15 cellular contexts compared by ENCODE assay signal in the genomic region with DNA sequence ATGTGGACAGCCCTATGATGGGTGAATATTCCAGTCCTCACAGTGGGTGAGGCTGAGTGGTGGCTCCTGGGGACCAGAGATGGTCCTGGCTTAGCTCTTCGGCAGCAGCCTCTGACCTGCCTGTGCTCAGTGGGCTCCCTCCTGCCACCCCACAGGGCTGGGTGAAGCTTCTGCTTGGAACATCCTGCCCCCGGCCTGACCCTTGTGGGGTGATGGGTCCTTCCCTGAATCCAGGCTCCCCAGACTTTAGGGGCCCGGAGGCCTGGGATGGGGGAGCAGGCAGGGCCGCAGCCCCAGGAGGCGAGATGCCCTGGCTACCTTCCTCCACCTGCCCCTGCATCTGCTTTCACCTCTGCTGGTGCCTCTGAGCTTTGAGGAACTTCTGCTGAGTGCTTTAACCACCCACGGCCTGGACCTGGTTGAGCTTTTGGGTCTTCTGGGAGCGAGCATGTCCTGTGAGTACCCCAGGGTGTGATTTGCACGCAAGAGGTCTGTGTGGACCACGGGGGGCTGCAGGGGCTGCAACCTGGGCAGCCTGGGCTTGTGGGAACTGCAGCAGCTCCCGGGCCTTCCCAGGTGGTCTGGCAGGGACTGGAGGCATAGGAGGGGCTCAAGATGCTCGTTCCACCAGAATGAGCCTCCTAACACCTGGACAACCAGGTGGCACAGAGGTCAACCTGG.
DNase-seq lines count a peak whose midpoint lies in the region; ATAC-seq, FAIRE-seq and TF ChIP-seq lines count a peak whose summit lies in the region.
"Had no signal": no experiment of that assay in that cellular context is flagged by ENCODE, and none has a peak within 500 bp of the region (broad histone marks: within the 10 kb centered on the region; RNA-seq: fewer than 3 reads in every experiment).

No MANE protein-coding gene starts in this region.

- H3K36me3 ChIP-seq in right lobe of liver (no peaks in the 10 kb centered on the region), HepG2 (replicated peaks in 1 of 2; ENCODE audit: control insufficient read depth in 1 of 2, insufficient read depth in 2 of 2, low read length in 2 of 2) (no peaks in the 10 kb centered on the region), left ventricle myocardium inferior (no peaks in the 10 kb centered on the region), osteoblast (ENCODE audit: insufficient read depth, low read length) (no peaks in the 10 kb centered on the region)
- H3K36me3 ChIP-seq: Peyer's patch had no signal

- no peaks in the 10 kb centered on the region for H4K20me1 ChIP-seq in HepG2 (ENCODE audit: insufficient read depth, low read length)
- no peaks in the 10 kb centered on the region for H4K20me1 ChIP-seq in osteoblast (ENCODE audit: insufficient read depth, low read length)

- H3K79me2 ChIP-seq in HepG2 (ENCODE audit: insufficient read depth, low read length) (no peaks in the 10 kb centered on the region), osteoblast (ENCODE audit: insufficient read depth, low read length) (no peaks in the 10 kb centered on the region)

- H3K27ac ChIP-seq in right lobe of liver (no peak overlapping the region), HepG2 (ENCODE audit: extremely low read length, insufficient read depth, low read length) (no peak overlapping the region), left ventricle myocardium inferior (replicated peaks) (no peak overlapping the region), osteoblast (ENCODE audit: low read depth, low read length) (no peak overlapping the region)
- H3K27ac ChIP-seq: Peyer's patch had no signal

- POLR2A ChIA-PET in HepG2 (lab: Yijun Ruan, JAX), result no interaction called here

- no peak for ATAC-seq in right lobe of liver
- no peak for ATAC-seq in HepG2
- ATAC-seq in HG02870 (IDR thresholded peaks at IDR 0.05; ENCODE audit: unreplicated experiment), result no peak
- no peak for ATAC-seq in GM19351 (IDR thresholded peaks at IDR 0.05; ENCODE audit: unreplicated experiment)
- ATAC-seq: K562 had no signal

- H3K27me3 ChIP-seq in right lobe of liver (no peaks in the 10 kb centered on the region), HepG2 (ENCODE audit: control insufficient read depth in 1 of 2, insufficient read depth in 2 of 2, low read length in 2 of 2) (peaks cover 4 to 19% of the 10 kb centered on the region in 2 experiments; a peak in 2 of 5 replicates), left ventricle myocardium inferior (ENCODE audit: low read depth) (peaks cover 40% of the 10 kb centered on the region), osteoblast (ENCODE audit: insufficient read depth, low read length) (no peaks in the 10 kb centered on the region)
- H3K27me3 ChIP-seq: Peyer's patch had no signal

- no peak for TF ChIP-seq RAD21 in HepG2 (CRISPR knock-in tag; IDR thresholded peaks at IDR 0.05)

- no peak for TF ChIP-seq EP300 in HepG2 (IDR thresholded peaks at IDR 0.05; ENCODE audit: low read depth in 2 of 2, low read length in 2 of 2)
- no peak for TF ChIP-seq EP300 in HepG2 (CRISPR knock-in tag; IDR thresholded peaks at IDR 0.05; ENCODE audit: borderline replicate concordance)

- H3K4me2 ChIP-seq in HepG2 (ENCODE audit: low read depth, low read length), result no peak overlapping the region
- no peak overlapping the region for H3K4me2 ChIP-seq in osteoblast (ENCODE audit: insufficient read depth, low read length)

- TF ChIP-seq CTCF in right lobe of liver (IDR thresholded peaks at IDR 0.05), result no peak
- TF ChIP-seq CTCF in HepG2 (CRISPR knock-in tag; IDR thresholded peaks at IDR 0.05), result no peak
- no peak for TF ChIP-seq CTCF in left ventricle myocardium inferior (IDR thresholded peaks at IDR 0.05; ENCODE audit: borderline replicate concordance)
- TF ChIP-seq CTCF in osteoblast (IDR thresholded peaks at IDR 0.05; ENCODE audit: extremely low read depth, low read depth, low read length), result no peak

- DNase-seq in right lobe of liver, result peak; percentile 13 to 37 (median 27)
- DNase-seq in HepG2 (ENCODE audit: low spot score), result no peak
- DNase-seq in left ventricle myocardium inferior, result peak; percentile 5
- peak; percentile 80 for DNase-seq in osteoblast (ENCODE audit: insufficient read length, low spot score, missing footprints)
- DNase-seq in NCI-H2171 treated with DMSO at 0.1 percent for 48 hours (lab: John Stamatoyannopoulos, UW), result no peak
- DNase-seq: CD4-positive, alpha-beta T cell; H9; NCI-H1105; NCI-H2081 had no signal

- no CpG with 5 or more reads among the region's 11 CpGs for WGBS in right lobe of liver (ENCODE audit: insufficient coverage, low coverage, low lambda C conversion rate, missing lambda C conversion rate)
- 0% methylated on average over 1 of the region's 11 CpGs for WGBS in HepG2 (ENCODE audit: low lambda C conversion rate)

- BruUV-seq in HepG2 (replicated peaks; lab: Mats Ljungman, UMichigan), result no TSS peak

- intact Hi-C loops in right lobe of liver (cut with DNase I), result no loop called here
- intact Hi-C loops in HepG2 (cut with micrococcal nuclease; ENCODE audit: unreplicated experiment), result no loop called here
- intact Hi-C loops in left ventricle myocardium inferior (cut with micrococcal nuclease), result no loop called here

- CTCF ChIA-PET in HepG2 (lab: Yijun Ruan, JAX; ENCODE audit: low intra/inter-chr PET ratio, low total read pairs), result no interaction called here

- H3K4me3 ChIP-seq in right lobe of liver, result no peak overlapping the region
- no peak overlapping the region for H3K4me3 ChIP-seq in HepG2 (replicated peaks in 1 of 3; ENCODE audit: insufficient read depth in 1 of 3, low read depth in 2 of 3, low read length in 3 of 3)
- H3K4me3 ChIP-seq in left ventricle myocardium inferior, result no peak overlapping the region
- no peak overlapping the region for H3K4me3 ChIP-seq in osteoblast (ENCODE audit: insufficient read depth, low read length)
- H3K4me3 ChIP-seq: K562, Peyer's patch had no signal

- H3K9me3 ChIP-seq in right lobe of liver (no peaks in the 10 kb centered on the region), HepG2 (ENCODE audit: low read length) (no peaks in the 10 kb centered on the region; the same call in 1 of the 2 replicates), left ventricle myocardium inferior (replicated peaks) (no peaks in the 10 kb centered on the region), osteoblast (ENCODE audit: low read depth, low read length) (no peaks in the 10 kb centered on the region)
- H3K9me3 ChIP-seq: Caco-2, Peyer's patch had no signal

- no peak for FAIRE-seq in HepG2 (lab: Jason Lieb, UNC)
- FAIRE-seq: G401.6, K562 had no signal

- H2AFZ ChIP-seq in HepG2 (ENCODE audit: low read length) (no peak overlapping the region), osteoblast (ENCODE audit: low read length) (no peak overlapping the region)

- no peak overlapping the region for H3K9ac ChIP-seq in HepG2 (ENCODE audit: insufficient read depth, low read depth, low read length)

- H3K4me1 ChIP-seq in right lobe of liver, result no peaks in the 10 kb centered on the region
- H3K4me1 ChIP-seq in HepG2 (ENCODE audit: insufficient read depth, low read length), result no peaks in the 10 kb centered on the region
- peaks cover 6% of the 10 kb centered on the region for H3K4me1 ChIP-seq in left ventricle myocardium inferior
- H3K4me1 ChIP-seq in osteoblast (ENCODE audit: insufficient read depth, low read length), result no peaks in the 10 kb centered on the region
- H3K4me1 ChIP-seq: Caco-2 had no signal

- in situ Hi-C loops in HepG2 (cut with HindIII; ENCODE audit: extremely low pct_ligation_motif_present, low pct_unique_long_range_greater_than_20kb), result no loop called here

- TF ChIP-seq POLR2A in right lobe of liver (IDR thresholded peaks at IDR 0.05), result no peak
- no peak for TF ChIP-seq POLR2A in HepG2 (IDR thresholded peaks at IDR 0.05; ENCODE audit: insufficient read depth in 1 of 2, low read depth in 2 of 2, low read length in 2 of 2)

TF ChIP-seq in HepG2, 621 proteins besides CTCF, POLR2A, EP300 and RAD21:
- TF ChIP-seq, protein P1, sequence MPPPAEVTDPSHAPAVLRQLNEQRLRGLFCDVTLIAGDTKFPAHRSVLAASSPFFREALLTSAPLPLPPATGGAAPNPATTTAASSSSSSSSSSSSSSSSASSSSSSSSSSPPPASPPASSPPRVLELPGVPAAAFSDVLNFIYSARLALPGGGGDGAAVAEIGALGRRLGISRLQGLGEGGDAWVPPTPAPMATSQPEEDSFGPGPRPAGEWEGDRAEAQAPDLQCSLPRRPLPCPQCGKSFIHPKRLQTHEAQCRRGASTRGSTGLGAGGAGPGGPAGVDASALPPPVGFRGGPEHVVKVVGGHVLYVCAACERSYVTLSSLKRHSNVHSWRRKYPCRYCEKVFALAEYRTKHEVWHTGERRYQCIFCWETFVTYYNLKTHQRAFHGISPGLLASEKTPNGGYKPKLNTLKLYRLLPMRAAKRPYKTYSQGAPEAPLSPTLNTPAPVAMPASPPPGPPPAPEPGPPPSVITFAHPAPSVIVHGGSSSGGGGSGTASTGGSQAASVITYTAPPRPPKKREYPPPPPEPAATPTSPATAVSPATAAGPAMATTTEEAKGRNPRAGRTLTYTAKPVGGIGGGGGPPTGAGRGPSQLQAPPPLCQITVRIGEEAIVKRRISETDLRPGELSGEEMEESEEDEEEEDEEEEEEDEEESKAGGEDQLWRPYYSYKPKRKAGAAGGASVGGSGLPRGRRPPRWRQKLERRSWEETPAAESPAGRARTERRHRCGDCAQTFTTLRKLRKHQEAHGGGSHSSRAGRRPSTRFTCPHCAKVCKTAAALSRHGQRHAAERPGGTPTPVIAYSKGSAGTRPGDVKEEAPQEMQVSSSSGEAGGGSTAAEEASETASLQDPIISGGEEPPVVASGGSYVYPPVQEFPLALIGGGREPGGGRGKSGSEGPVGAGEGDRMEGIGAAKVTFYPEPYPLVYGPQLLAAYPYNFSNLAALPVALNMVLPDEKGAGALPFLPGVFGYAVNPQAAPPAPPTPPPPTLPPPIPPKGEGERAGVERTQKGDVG (CRISPR knock-in tag; IDR thresholded peaks at IDR 0.05; ENCODE audit: borderline replicate concordance), result no peak
- TF ChIP-seq ZKSCAN5 (CRISPR knock-in tag; IDR thresholded peaks at IDR 0.05), result no peak
- TF ChIP-seq ZNF883 (CRISPR knock-in tag; IDR thresholded peaks at IDR 0.05; ENCODE audit: not compliant biosample characterization), result no peak

Comparison
In these comparisons a context has a peak if more than half of its experiments do, and no peak if none do; other contexts are left out.
1. DNase-seq: peak in right lobe of liver (3 of 3), left ventricle myocardium inferior (single experiment) and osteoblast (single experiment); none in HepG2 (single experiment) and NCI-H2171 treated with DMSO at 0.1 percent for 48 hours (single experiment).